ENCODE assay signal across 8 cellular contexts in genomic region chr19:45154064-45154827, GRCh38. TPM values are rescaled to one million over a fixed set of nuclear protein-coding genes. Genes with fewer than 3 reads are reported as not detected.
DNase-seq lines count a peak whose midpoint lies in the region; ATAC-seq, FAIRE-seq and TF ChIP-seq lines count a peak whose summit lies in the region.

No MANE protein-coding gene starts in this region.

- in situ Hi-C loops in K562 (cut with MboI), result no loop called here

- H4K20me1 ChIP-seq in K562 (replicated peaks; ENCODE audit: control insufficient read depth, insufficient read depth, low read length), result peaks cover 8% of the 10 kb centered on the region

- DNase-seq in AG08396 (ENCODE audit: low spot score), result peak; percentile 78
- DNase-seq in HTR-8/SVneo (ENCODE audit: insufficient read length, low spot score), result peak; percentile 60
- DNase-seq in K562 (ENCODE audit: extremely low read depth in 1 of 4, low spot score in 3 of 4), result peak; percentile 82 to 87 (median 86)
- no peak for DNase-seq in right lobe of liver
- DNase-seq in uterus, result no peak
- DNase-seq in iPS-NIHi11 (ENCODE audit: low spot score), result no peak

- H3K36me3 ChIP-seq in K562 (ENCODE audit: control insufficient read depth, insufficient read depth, low read length) (no peaks in the 10 kb centered on the region), right lobe of liver (no peaks in the 10 kb centered on the region), uterus (no peaks in the 10 kb centered on the region)

- peak overlapping the region; percentile 46; the same call in 1 of the 3 replicates for H3K27ac ChIP-seq in K562 (ENCODE audit: extremely low read depth, low read depth, low read length)
- H3K27ac ChIP-seq in right lobe of liver, result no peak overlapping the region
- no peak overlapping the region for H3K27ac ChIP-seq in uterus

- TF ChIP-seq EP300 in K562 (IDR thresholded peaks at IDR 0.05; ENCODE audit: low read length), result no peak

- intact Hi-C loops in K562 (cut with micrococcal nuclease), result no loop called here
- intact Hi-C loops in right lobe of liver (cut with DNase I), result loop anchor here in 1 of 2 donors (10.0 kb wide), 1 partner anchor 191 kb away; the partner anchor contains the start of gene KLC3
- intact Hi-C loops in uterus (cut with DNase I; ENCODE audit: low total_unique reads), result no loop called here

- H3K4me1 ChIP-seq in K562 (replicated peaks in 1 of 2; ENCODE audit: control insufficient read depth in 2 of 2, insufficient read depth in 2 of 2, low read length in 2 of 2) (peaks cover 15 to 67% of the 10 kb centered on the region in 2 experiments), right lobe of liver (peaks cover 0 to 20% (median 8%) of the 10 kb centered on the region in 4 donors), uterus (peaks cover 0 to 21% of the 10 kb centered on the region in 2 donors)

- TF ChIP-seq CTCF in K562 (IDR thresholded peaks at IDR 0.05 in 2 of 3, conservative IDR thresholded peaks at IDR 0.05 in 1 of 3; ENCODE audit: insufficient read depth in 2 of 3, low read depth in 1 of 3, low read length in 3 of 3) (no peak), right lobe of liver (IDR thresholded peaks at IDR 0.05) (no peak), uterus (IDR thresholded peaks at IDR 0.05) (no peak)

- peak; percentile 87 for ATAC-seq in K562
- peak; percentile 9 to 66 (median 37) for ATAC-seq in right lobe of liver
- no peak for ATAC-seq in GM21390 (IDR thresholded peaks at IDR 0.05; ENCODE audit: unreplicated experiment)
- ATAC-seq in GM19023 (IDR thresholded peaks at IDR 0.05; ENCODE audit: unreplicated experiment), result no peak

- POLR2A ChIA-PET in K562 (lab: Yijun Ruan, JAX), result interaction anchor here (0.5 to 1.4 kb wide), 6 partner anchors 9 to 100 kb away, joined by 3 read pairs; partner anchors contain the start of gene PPP1R37

- CTCF ChIA-PET in K562 (lab: Yijun Ruan, JAX; ENCODE audit: low intra/inter-chr PET ratio), result no interaction called here

- TF ChIP-seq POLR2A in K562 (conservative IDR thresholded peaks at IDR 0.05), result no peak
- no peak for TF ChIP-seq POLR2A in right lobe of liver (IDR thresholded peaks at IDR 0.05)
- TF ChIP-seq POLR2A in uterus (IDR thresholded peaks at IDR 0.05), result no peak

- FAIRE-seq in HTR-8/SVneo (lab: Jason Lieb, UNC) (peak; percentile 79), K562 (lab: Jason Lieb, UNC) (peak; percentile 97)

- H3K79me2 ChIP-seq in K562 (ENCODE audit: control insufficient read depth, insufficient read depth, low read length), result no peaks in the 10 kb centered on the region

- H3K9me1 ChIP-seq in K562 (ENCODE audit: control insufficient read depth, insufficient read depth, low read length), result peaks cover 5% of the 10 kb centered on the region

- H3K4me2 ChIP-seq in K562 (ENCODE audit: insufficient read depth, low read length), result peak overlapping the region; percentile 66

- peak overlapping the region; percentile 2 to 88; a peak in 2 of 4 replicates for H3K9ac ChIP-seq in K562 (ENCODE audit: insufficient read depth in 1 of 2, low read depth in 2 of 2, low read length in 2 of 2)

- BruUV-seq in K562 (replicated peaks; lab: Mats Ljungman, UMichigan), result no TSS peak

- H3K9me3 ChIP-seq in K562 (replicated peaks; ENCODE audit: control insufficient read depth, insufficient read depth, low read depth, low read length) (no peaks in the 10 kb centered on the region), right lobe of liver (no peaks in the 10 kb centered on the region), uterus (no peaks in the 10 kb centered on the region)

- H3K4me3 ChIP-seq in K562 (peak overlapping the region; percentile 18; the same call in 1 of the 2 replicates), right lobe of liver (no peak overlapping the region), uterus (peak overlapping the region in 1 of 2 donors; percentile 19)

- peaks cover 4 to 9% of the 10 kb centered on the region in 2 experiments; a peak in 1 of 5 replicates for H3K27me3 ChIP-seq in K562 (ENCODE audit: control insufficient read depth in 2 of 2, insufficient read depth in 2 of 2, low read length in 2 of 2)
- H3K27me3 ChIP-seq in right lobe of liver, result peaks cover 0 to 24% of the 10 kb centered on the region in 2 donors
- peaks cover 15 to 18% of the 10 kb centered on the region in 2 donors for H3K27me3 ChIP-seq in uterus

- peak overlapping the region; percentile 79 for H2AFZ ChIP-seq in K562 (ENCODE audit: low read depth, low read length)

- 3% methylated on average over 17 of the region's 19 CpGs for WGBS in K562 (ENCODE audit: insufficient coverage, low coverage, missing lambda C conversion rate)
- WGBS in right lobe of liver (ENCODE audit: insufficient coverage, low coverage, low lambda C conversion rate, missing lambda C conversion rate), result 21% methylated on average over 14 of the region's 19 CpGs

- TF ChIP-seq RAD21 in K562 (CRISPR knock-in tag; conservative IDR thresholded peaks at IDR 0.05 in 1 of 2, IDR thresholded peaks at IDR 0.05 in 1 of 2), result no peak; a peak in 1 of 4 replicates

TF ChIP-seq in K562, 482 proteins besides CTCF, POLR2A, EP300 and RAD21 (continues in another document):
- TF ChIP-seq ZBTB17 (CRISPR knock-in tag; IDR thresholded peaks at IDR 0.05) (no peak), CBX1 (IDR thresholded peaks at IDR 0.05; ENCODE audit: low read depth) (0 out of 2 replicates have a peak, but pooled peaks have one; percentile 18), CEBPB (tag; IDR thresholded peaks at IDR 0.05) (no peak), HMG20A (CRISPR knock-in tag; conservative IDR thresholded peaks at IDR 0.05) (no peak)

RNA-seq across cellular contexts. Expression of gene NKPD1, which starts 6.5 kb away (rescaled TPM):
- 0.30 TPM in 1 of 2 replicates, not detected in the other for total RNA-seq in K562 (2011; cell fraction: chromatin; rRNA removed; ENCODE audit: low replicate concordance)
- total RNA-seq in K562 (2011; cell fraction: nucleolus; rRNA removed), result 0.17 and 0.79 TPM in 2 replicates
- total RNA-seq in K562 (2011; cell fraction: nucleoplasm; rRNA removed), result 0.15 TPM in 2 replicates
- total RNA-seq in K562 (2014; rRNA removed) (0.09 TPM in 1 of 2 replicates, not detected in the other), K562 (2014; rRNA removed; fragmentation: Illumina TruSeq; extraction: Trizol) (not detected in 2 replicates), K562 (2015; rRNA removed; fragmentation: Illumina TruSeq; extraction: Trizol) (not detected in 2 replicates), K562 (2021) (0.04 TPM in 2 replicates), right lobe of liver (under 1 TPM in 1 of 6 experiments, not detected in 5; 0.06 TPM), uterus (under 1 TPM in 1 of 4 donors, not detected in 3; 0.21 TPM)
- polyA plus RNA-seq in K562 (2011; rRNA removed) (0.01 TPM in 1 of 2 replicates, not detected in the other), K562 (2014; fragmentation: Illumina TruSeq; extraction: Trizol) (0.03 TPM in 1 of 2 replicates, not detected in the other), K562 (2014; fragmentation: Nextera tagmentation; extraction: Ambion mirVana) (not detected), K562 (2014; rRNA removed) (0.04 and 0.07 TPM in 2 replicates)
- 0.03 and 0.13 TPM in 2 replicates for polyA plus RNA-seq in K562 (2011; cell fraction: cytosol; rRNA removed)
- polyA plus RNA-seq in K562 (2011; cell fraction: nucleus; rRNA removed), result 0.11 and 0.20 TPM in 2 replicates
- 0.03 and 0.26 TPM in 2 replicates for polyA plus RNA-seq in K562 (2012)
- not detected in 2 replicates for polyA minus RNA-seq in K562 (2011; rRNA and poly(A)+ RNA removed)
- not detected in 2 replicates for polyA minus RNA-seq in K562 (2011; cell fraction: cytosol; rRNA and poly(A)+ RNA removed)
- 0.11 and 0.13 TPM in 2 replicates for polyA minus RNA-seq in K562 (2011; cell fraction: nucleus; rRNA and poly(A)+ RNA removed)

RNA-seq across cellular contexts. Expression of gene TRAPPC6A, which starts 23.8 kb away (rescaled TPM):
- total RNA-seq in K562 (2011; cell fraction: chromatin; rRNA removed; ENCODE audit: low replicate concordance), result 3.4 and 9.5 TPM in 2 replicates
- 12.4 and 13.0 TPM in 2 replicates for total RNA-seq in K562 (2011; cell fraction: nucleolus; rRNA removed)
- 5.6 and 7.4 TPM in 2 replicates for total RNA-seq in K562 (2011; cell fraction: nucleoplasm; rRNA removed)
- total RNA-seq in K562 (2014; rRNA removed), result 16.6 and 18.8 TPM in 2 replicates
- total RNA-seq in K562 (2014; rRNA removed; fragmentation: Illumina TruSeq; extraction: Trizol), result 1.5 and 2.7 TPM in 2 replicates
- total RNA-seq in K562 (2015; rRNA removed; fragmentation: Illumina TruSeq; extraction: Trizol), result 9.5 and 11.6 TPM in 2 replicates
- 17.8 and 20.2 TPM in 2 replicates for total RNA-seq in K562 (2021)
- 22.4 and 35.8 TPM in 2 replicates for polyA plus RNA-seq in K562 (2011; rRNA removed)
- polyA plus RNA-seq in K562 (2011; cell fraction: cytosol; rRNA removed), result 69.0 and 84.4 TPM in 2 replicates
- 28.2 and 34.8 TPM in 2 replicates for polyA plus RNA-seq in K562 (2011; cell fraction: nucleus; rRNA removed)
- polyA plus RNA-seq in K562 (2012), result 27.4 and 76.0 TPM in 2 replicates
- 5.0 and 14.3 TPM in 2 replicates for polyA plus RNA-seq in K562 (2014; fragmentation: Illumina TruSeq; extraction: Trizol)
- 1 to 10 TPM in 1 of 2 experiments, under 1 TPM in 1; 0.82 to 7.7 TPM for polyA plus RNA-seq in K562 (2014; fragmentation: Nextera tagmentation; extraction: Ambion mirVana)
- polyA plus RNA-seq in K562 (2014; rRNA removed), result 23.6 and 28.2 TPM in 2 replicates
- polyA minus RNA-seq in K562 (2011; rRNA and poly(A)+ RNA removed), result 2.7 and 4.5 TPM in 2 replicates
- 5.6 and 15.6 TPM in 2 replicates for polyA minus RNA-seq in K562 (2011; cell fraction: cytosol; rRNA and poly(A)+ RNA removed)
- polyA minus RNA-seq in K562 (2011; cell fraction: nucleus; rRNA and poly(A)+ RNA removed), result 4.2 and 5.3 TPM in 2 replicates
- total RNA-seq in right lobe of liver, result 10 to 100 TPM; 13.1 to 33.3 (median 23.7) TPM
- total RNA-seq in uterus, result 10 to 100 TPM in 3 of 4 donors, 1 to 10 TPM in 1; 4.1 to 25.9 (median 16.5) TPM

RNA-seq across cellular contexts. Expression of gene BLOC1S3, which starts 24.3 kb away (rescaled TPM):
- total RNA-seq in K562 (2011; cell fraction: chromatin; rRNA removed; ENCODE audit: low replicate concordance), result 10.9 and 22.2 TPM in 2 replicates
- 17.1 and 20.5 TPM in 2 replicates for total RNA-seq in K562 (2011; cell fraction: nucleolus; rRNA removed)
- total RNA-seq in K562 (2011; cell fraction: nucleoplasm; rRNA removed), result 16.6 and 18.9 TPM in 2 replicates
- 5.2 and 9.8 TPM in 2 replicates for total RNA-seq in K562 (2014; rRNA removed)
- total RNA-seq in K562 (2014; rRNA removed; fragmentation: Illumina TruSeq; extraction: Trizol), result 3.3 and 3.9 TPM in 2 replicates
- 4.3 and 4.4 TPM in 2 replicates for total RNA-seq in K562 (2015; rRNA removed; fragmentation: Illumina TruSeq; extraction: Trizol)
- total RNA-seq in K562 (2021), result 17.1 and 20.2 TPM in 2 replicates
- 6.2 and 11.4 TPM in 2 replicates for polyA plus RNA-seq in K562 (2011; rRNA removed)
- polyA plus RNA-seq in K562 (2011; cell fraction: cytosol; rRNA removed), result 12.4 and 13.2 TPM in 2 replicates
- 9.9 and 10.0 TPM in 2 replicates for polyA plus RNA-seq in K562 (2011; cell fraction: nucleus; rRNA removed)
- polyA plus RNA-seq in K562 (2012), result 10.1 and 12.7 TPM in 2 replicates
- polyA plus RNA-seq in K562 (2014; fragmentation: Illumina TruSeq; extraction: Trizol), result 10.3 and 11.1 TPM in 2 replicates
- polyA plus RNA-seq in K562 (2014; fragmentation: Nextera tagmentation; extraction: Ambion mirVana), result 10 to 100 TPM; 12.4 to 16.1 TPM
- polyA plus RNA-seq in K562 (2014; rRNA removed), result 7.6 and 10.4 TPM in 2 replicates
- polyA minus RNA-seq in K562 (2011; rRNA and poly(A)+ RNA removed), result 6.1 and 9.3 TPM in 2 replicates
- polyA minus RNA-seq in K562 (2011; cell fraction: cytosol; rRNA and poly(A)+ RNA removed), result 6.8 and 9.4 TPM in 2 replicates
- polyA minus RNA-seq in K562 (2011; cell fraction: nucleus; rRNA and poly(A)+ RNA removed), result 4.2 and 7.1 TPM in 2 replicates
- total RNA-seq in right lobe of liver, result 10 to 100 TPM in 1 of 6 experiments, 1 to 10 TPM in 5; 4.7 to 17.0 (median 6.1) TPM
- 10 to 100 TPM in 2 of 4 donors, 1 to 10 TPM in 1, not detected in 1; 4.6 to 16.2 (median 10.2) TPM for total RNA-seq in uterus

Comparison
In these comparisons a context has a peak if more than half of its experiments do, and no peak if none do; other contexts are left out.
1. DNase-seq: peak in AG08396 (single experiment), HTR-8/SVneo (single experiment) and K562 (4 of 4); none in right lobe of liver (0 of 3), uterus (0 of 2) and iPS-NIHi11 (single experiment).
2. ATAC-seq: peak in K562 (single experiment) and right lobe of liver (4 of 4); none in GM21390 (single experiment) and GM19023 (single experiment).